Comparison of ENCODE assay signal across 9 cellular contexts in the genomic region with DNA sequence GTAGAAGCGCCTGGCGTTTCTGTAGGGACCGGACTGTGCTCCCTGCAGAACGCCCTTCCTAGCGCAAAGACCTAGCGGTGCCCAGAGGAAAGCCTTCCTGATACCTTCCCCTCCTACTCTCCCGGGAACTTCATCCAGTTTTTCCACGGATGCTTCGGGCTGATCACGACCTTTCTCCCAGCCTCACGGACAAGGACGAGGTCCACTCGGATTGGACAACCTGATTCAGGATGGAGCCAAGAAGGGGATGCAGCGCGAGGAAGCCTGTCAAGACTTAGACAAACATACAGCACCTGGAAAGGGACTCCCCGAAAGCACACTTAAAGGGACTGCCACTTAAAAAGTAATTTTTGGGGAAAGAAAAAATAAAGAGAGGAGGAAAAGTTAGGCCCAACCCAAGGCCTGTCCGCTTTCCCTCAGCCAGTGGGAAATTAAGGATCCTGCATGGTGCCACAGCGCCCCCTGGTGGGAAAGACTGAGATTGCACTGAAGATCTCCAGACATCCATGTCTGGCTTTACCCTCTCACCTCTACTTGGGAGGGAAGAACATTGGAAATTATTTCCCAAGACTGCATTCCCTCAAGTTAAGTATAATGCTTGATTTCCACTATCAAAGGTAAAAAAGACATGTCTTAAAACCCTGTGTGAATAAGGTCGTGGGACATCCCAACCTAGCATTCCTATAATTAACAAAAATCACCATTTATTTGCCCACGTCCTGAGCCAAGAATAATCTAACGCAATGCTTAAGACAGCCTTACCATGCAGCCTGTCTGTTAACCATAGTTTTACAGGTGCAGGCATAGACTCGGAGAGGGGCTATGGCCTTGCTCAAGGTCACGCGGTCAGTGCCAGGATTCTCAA. TPM values are rescaled to one million over a fixed set of nuclear protein-coding genes. Genes with fewer than 3 reads are reported as not detected.
DNase-seq lines count a peak whose midpoint lies in the region; ATAC-seq and TF ChIP-seq lines count a peak whose summit lies in the region.
"Had no signal": no experiment of that assay in that cellular context is flagged by ENCODE, and none has a peak within 500 bp of the region (broad histone marks: within the 10 kb centered on the region; RNA-seq: fewer than 3 reads in every experiment).

No MANE protein-coding gene starts in this region.

- WGBS in lower leg skin, 2 donors, result 86% methylated on average over 24 of the region's 24 CpGs

- H3K36me3 Mint-ChIP-seq in chondrocyte (ENCODE audit: low read depth), result peaks cover 4% of the 10 kb centered on the region

- peaks cover 5% of the 10 kb centered on the region for H3K9me3 Mint-ChIP-seq in chondrocyte (ENCODE audit: low read depth)

- intact Hi-C loops in lower leg skin (cut with DNase I; ENCODE audit: low total_unique reads), result no loop called here

- ATAC-seq in GM21526 (IDR thresholded peaks at IDR 0.05; ENCODE audit: low FRiP score, unreplicated experiment), result no peak

- no peaks in the 10 kb centered on the region for H3K27me3 Mint-ChIP-seq in chondrocyte (ENCODE audit: low read depth)

- peak; percentile 4 to 5 for DNase-seq in NCI-H187 (lab: John Stamatoyannopoulos, UW)
- no peak for DNase-seq in NCI-H187 treated with DMSO at 0.1 percent for 48 hours (lab: John Stamatoyannopoulos, UW)
- DNase-seq in MV-4-11 (lab: John Stamatoyannopoulos, UW), result peak; percentile 44
- peak; percentile 66 to 67 for DNase-seq in activated CD4-positive, alpha-beta T cell treated with anti-CD3 and anti-CD28 coated beads for 24 hours (ENCODE audit: low read depth in 2 of 2)
- DNase-seq in chondrocyte (ENCODE audit: low spot score), result no peak
- DNase-seq in lower leg skin (ENCODE audit: low spot score in 2 of 2), result peak; percentile 63 to 95
- DNase-seq in stimulated activated CD8-positive, alpha-beta memory T cell treated with anti-CD3 and anti-CD28 coated beads, Interleukin-12 subunit alpha, Interleukin-12 subunit beta, amount 100 ng/mL, for 1 hour (ENCODE audit: low read depth), result peak; percentile 72

- TF ChIP-seq CTCF in chondrocyte (IDR thresholded peaks at IDR 0.05), result peak; percentile 96
- TF ChIP-seq CTCF in lower leg skin (IDR thresholded peaks at IDR 0.05), result peak in 1 of 3 donors; percentile 74

- no peak overlapping the region for H3K4me3 Mint-ChIP-seq in chondrocyte (ENCODE audit: unreplicated experiment)

- H3K27ac Mint-ChIP-seq in chondrocyte (ENCODE audit: unreplicated experiment), result no peak overlapping the region

- TF ChIP-seq POLR2A in lower leg skin (IDR thresholded peaks at IDR 0.05), result no peak

- peaks cover 27% of the 10 kb centered on the region for H3K4me1 Mint-ChIP-seq in chondrocyte (ENCODE audit: low read depth)

- no peak overlapping the region for H3K4me3 ChIP-seq in lower leg skin (ENCODE audit: low read depth, poor library complexity, severe bottlenecking)
- H3K4me3 ChIP-seq: BLaER1 treated with 17β-estradiol and CSF1 and Interleukin-3, amounts not matched to agents 10 nM and 100 nM had no signal

RNA-seq across cellular contexts. Expression of a gene that starts 13.4 kb away (rescaled TPM):
- total RNA-seq in chondrocyte, result 62.3 to 109 TPM (median 65.8 TPM) in 3 replicates
- total RNA-seq in lower leg skin, result 10 to 100 TPM; 38.8 to 74.0 (median 69.3) TPM

Comparison
In these comparisons a context has a peak if more than half of its experiments do, and no peak if none do; other contexts are left out.
1. DNase-seq: peak in NCI-H187 (2 of 2), MV-4-11 (single experiment), activated CD4-positive, alpha-beta T cell treated with anti-CD3 and anti-CD28 coated beads for 24 hours (2 of 2), lower leg skin (2 of 2) and stimulated activated CD8-positive, alpha-beta memory T cell treated with anti-CD3 and anti-CD28 coated beads, Interleukin-12 subunit alpha, Interleukin-12 subunit beta, amount 100 ng/mL, for 1 hour (single experiment); none in NCI-H187 treated with DMSO at 0.1 percent for 48 hours (single experiment) and chondrocyte (single experiment).